ENCODE assay signal across 26 cellular contexts in the genomic region with DNA sequence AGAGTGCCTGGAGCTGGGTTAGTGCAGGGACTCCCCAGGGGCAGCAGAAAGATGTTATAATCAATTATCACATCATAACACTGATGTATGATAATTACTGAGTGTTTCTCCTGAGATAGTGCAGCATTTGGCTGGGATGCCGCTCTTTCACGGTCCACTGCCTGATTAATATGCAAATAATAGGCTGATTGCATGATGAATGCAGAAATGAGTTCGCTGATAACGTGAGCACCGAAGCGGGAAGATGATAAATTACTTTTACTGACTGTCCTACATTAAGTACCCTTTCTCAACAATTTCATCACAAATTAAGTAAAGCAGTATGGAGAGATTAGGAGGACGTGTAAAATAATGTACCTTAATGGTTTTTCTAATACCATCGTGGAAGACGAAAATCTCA.
DNase-seq lines count a peak whose midpoint lies in the region; ATAC-seq and TF ChIP-seq lines count a peak whose summit lies in the region.
"Had no signal": no experiment of that assay in that cellular context is flagged by ENCODE, and none has a peak within 500 bp of the region (broad histone marks: within the 10 kb centered on the region; RNA-seq: fewer than 3 reads in every experiment).

No MANE protein-coding gene starts in this region.

- peak overlapping the region in 1 of 2 experiments; percentile 88; a peak in 2 of 4 replicates for H3K27ac ChIP-seq in SK-N-SH (ENCODE audit: low read depth in 2 of 2, low read length in 1 of 2)
- H3K27ac ChIP-seq: A549; BLaER1 treated with 17β-estradiol and CSF1 and Interleukin-3, amounts not matched to agents 10 nM and 100 nM; HL-60; KMS-11; PC-9 had no signal

- no peaks in the 10 kb centered on the region for H3K9me3 ChIP-seq in SK-N-SH
- H3K9me3 ChIP-seq: A549; BLaER1 treated with 17β-estradiol and CSF1 and Interleukin-3, amounts not matched to agents 10 nM and 100 nM; HAP-1 had no signal

- H3K79me2 ChIP-seq in SK-N-SH (ENCODE audit: insufficient read depth) = no peaks in the 10 kb centered on the region

- H2AFZ ChIP-seq in SK-N-SH (ENCODE audit: low read depth) = no peak overlapping the region
- H2AFZ ChIP-seq: PC-9 had no signal

- CTCF ChIA-PET in SK-N-SH (lab: Yijun Ruan, JAX) = interaction anchor here (0.9 kb wide), 1 partner anchor 17 kb away, joined by 3 read pairs; no protein-coding TSS in a partner anchor

- ATAC-seq in SK-N-SH treated with all-trans-retinoic acid at 6 μM for 48 hours (no peak), HG03139 (IDR thresholded peaks at IDR 0.05; ENCODE audit: unreplicated experiment) (no peak)
- ATAC-seq: A549 had no signal

- H3K4me1 ChIP-seq in SK-N-SH (ENCODE audit: control insufficient read depth in 1 of 2, insufficient read depth in 2 of 2, low read depth in 1 of 2, low read length in 1 of 2) = peaks cover 1 to 32% of the 10 kb centered on the region in 2 experiments; a peak in 2 of 4 replicates
- H3K4me1 ChIP-seq: A549; BLaER1 treated with 17β-estradiol and CSF1 and Interleukin-3, amounts not matched to agents 10 nM and 100 nM; HAP-1 had no signal

- DNase-seq in SK-N-SH = no peak
- DNase-seq in NCI-H526 (lab: John Stamatoyannopoulos, UW) = peak; percentile 66 to 76
- DNase-seq in cerebellum (ENCODE audit: low spot score) = peak; percentile 44
- no peak for DNase-seq in hepatic stellate cell (ENCODE audit: low spot score)
- no peak for DNase-seq in SHP77 treated with DMSO at 0.1 percent for 48 hours (lab: John Stamatoyannopoulos, UW)
- DNase-seq: AML-193; CD4-positive, alpha-beta memory T cell; COR-L47; DMS79; GOT3; HFFc6; NCI-H1092; NCI-H1694; NCI-H2029 treated with DMSO at 0.1 percent for 48 hours; NCI-H226; NCI-H510A; NCI-H774; PC-9; Right ventricle myocardium superior had no signal

- TF ChIP-seq EP300 in SK-N-SH (IDR thresholded peaks at IDR 0.05; ENCODE audit: borderline replicate concordance in 1 of 2, low read depth in 1 of 2, low read length in 1 of 2) = no peak; a peak in 1 of 4 replicates

- no peak overlapping the region for H3K4me3 ChIP-seq in SK-N-SH (ENCODE audit: low read depth in 2 of 2, low read length in 1 of 2)
- H3K4me3 ChIP-seq: A549; BLaER1 treated with 17β-estradiol and CSF1 and Interleukin-3, amounts not matched to agents 10 nM and 100 nM; HAP-1; PC-9 had no signal

- no peak for TF ChIP-seq CTCF in SK-N-SH (IDR thresholded peaks at IDR 0.05)

- H3F3A ChIP-seq in SK-N-SH (replicated peaks; ENCODE audit: insufficient read depth) = peaks cover 3% of the 10 kb centered on the region

- TF ChIP-seq RAD21 in SK-N-SH (IDR thresholded peaks at IDR 0.05; ENCODE audit: low read length) = no peak

- H3K4me2 ChIP-seq in SK-N-SH = no peak overlapping the region
- H3K4me2 ChIP-seq: A549; BLaER1 treated with 17β-estradiol and CSF1 and Interleukin-3, amounts not matched to agents 10 nM and 100 nM; KMS-11; PC-9 had no signal

- WGBS in SK-N-SH (ENCODE audit: low lambda C conversion rate) = 92% methylated on average over 9 of the region's 9 CpGs

- H3K36me3 ChIP-seq in SK-N-SH (replicated peaks in 1 of 2; ENCODE audit: control insufficient read depth in 1 of 2, insufficient read depth in 2 of 2, low read length in 1 of 2) = peaks cover 5 to 6% of the 10 kb centered on the region in 2 experiments
- H3K36me3 ChIP-seq: HAP-1 had no signal

- H3K27me3 ChIP-seq in SK-N-SH (ENCODE audit: insufficient read depth) = no peaks in the 10 kb centered on the region
- H3K27me3 ChIP-seq: BLaER1 treated with 17β-estradiol and CSF1 and Interleukin-3, amounts not matched to agents 10 nM and 100 nM had no signal

- POLR2A ChIA-PET in SK-N-SH (lab: Yijun Ruan, JAX) = no interaction called here

- H4K20me1 ChIP-seq in SK-N-SH (ENCODE audit: insufficient read depth) = no peaks in the 10 kb centered on the region

- no peaks in the 10 kb centered on the region for H3K9me2 ChIP-seq in SK-N-SH

- H3K9ac ChIP-seq in SK-N-SH = no peak overlapping the region
- H3K9ac ChIP-seq: BLaER1 treated with 17β-estradiol and CSF1 and Interleukin-3, amounts not matched to agents 10 nM and 100 nM; KMS-11 had no signal

TF ChIP-seq in SK-N-SH, 30 proteins besides CTCF, POLR2A, EP300 and RAD21:
- no peak for TF ChIP-seq PBX3 (IDR thresholded peaks at IDR 0.05)
- TF ChIP-seq GATA2 (CRISPR knock-in tag; IDR thresholded peaks at IDR 0.05) = peak; percentile 25; the same call in 1 of the 2 replicates

TF ChIP-seq in SK-N-SH treated with all-trans-retinoic acid at 6 μM for 48 hours, 23 proteins besides CTCF, POLR2A, EP300 and RAD21:
- TF ChIP-seq ZFP3 (CRISPR knock-in tag; IDR thresholded peaks at IDR 0.05) (no peak), ZFP30 (CRISPR knock-in tag; IDR thresholded peaks at IDR 0.05) (no peak)

Comparison
In these comparisons a context has a peak if more than half of its experiments do, and no peak if none do; other contexts are left out.
1. DNase-seq: peak in NCI-H526 (2 of 2) and cerebellum (single experiment); none in SK-N-SH (single experiment), hepatic stellate cell (single experiment) and SHP77 treated with DMSO at 0.1 percent for 48 hours (single experiment).